26 cellular contexts compared by ENCODE assay signal in genomic region chr7:445020-445419, GRCh38.
"Had no signal": no experiment of that assay in that cellular context is flagged by ENCODE, and none has a peak within 500 bp of the region (broad histone marks: within the 10 kb centered on the region; RNA-seq: fewer than 3 reads in every experiment).

No MANE protein-coding gene starts in this region.

- H3K4me3 Mint-ChIP-seq: activated CD4-positive, alpha-beta memory T cell treated with anti-CD3 and anti-CD28 coated beads for 36 hours; activated naive CD4-positive, alpha-beta T cell treated with anti-CD3 and anti-CD28 coated beads for 36 hours; activated naive CD8-positive, alpha-beta T cell treated with anti-CD3 and anti-CD28 coated beads for 36 hours; activated T-helper 1 cell treated with anti-CD3 and anti-CD28 coated beads, Interleukin-12 subunit alpha, Interleukin-12 subunit beta, Interleukin-2, Interleukin-4 antibody, amounts not matched to agents 30 ng/mL and 10 ng/mL and 1 ng/mL, durations not matched to agents 14 hours and 24 hours and 36 hours; effector memory CD8-positive, alpha-beta T cell; naive B cell; T-helper 1 cell treated with Interleukin-12 subunit alpha and Interleukin-12 subunit beta and Interleukin-4 antibody, amounts not matched to agents 30 μg/mL and 1 μg/mL, for 36 hours had no signal

- H3K36me3 ChIP-seq: adrenal gland, heart right ventricle, left lung, lower lobe of right lung, right atrium auricular region, upper lobe of left lung had no signal

- DNase-seq: activated CD4-positive, alpha-beta memory T cell treated with anti-CD3 and anti-CD28 coated beads for 36 hours; activated CD4-positive, alpha-beta T cell treated with anti-CD3 and anti-CD28 coated beads for 48 hours; activated CD8-positive, alpha-beta memory T cell treated with anti-CD3 and anti-CD28 coated beads, Interleukin-2, amount 50 U/mL, for 4 hours; activated effector memory CD4-positive, alpha-beta T cell treated with anti-CD3 and anti-CD28 coated beads, Interleukin-2, amount 50 U/mL, for 16 hours; activated naive CD4-positive, alpha-beta T cell treated with anti-CD3 and anti-CD28 coated beads for 36 hours; activated naive CD8-positive, alpha-beta T cell treated with anti-CD3 and anti-CD28 coated beads for 36 hours; activated T-cell treated with anti-CD3 and anti-CD28 coated beads, Interleukin-2, amount 50 U/mL, for 1 hour; adrenal gland; body of pancreas; cortex of kidney; effector memory CD8-positive, alpha-beta T cell; foreskin fibroblast; heart right ventricle; lower lobe of right lung; naive B cell; stimulated activated CD4-positive, alpha-beta T cell treated with anti-CD3 and anti-CD28 coated beads, Interleukin-15, amount 100 ng/mL, for 24 hours; stimulated activated CD4-positive, alpha-beta T cell treated with anti-CD3 and anti-CD28 coated beads, Interleukin-2, amount 100 ng/mL, for 24 hours; stimulated activated naive CD8-positive, alpha-beta T cell treated with anti-CD3 and anti-CD28 coated beads, Interleukin-15, Interleukin-2, amounts not matched to agents 100 U/mL and 50 U/mL, for 24 hours; T-helper 9 cell had no signal

- H3K9me3 ChIP-seq: adrenal gland, body of pancreas, heart right ventricle, left lung, lower lobe of right lung, right atrium auricular region, upper lobe of left lung had no signal

- ATAC-seq: activated CD4-positive, CD25-positive, alpha-beta regulatory T cell treated with anti-CD3 and anti-CD28 coated beads, Interleukin-2, amount 50 U/mL, for 24 hours; body of pancreas; effector memory CD8-positive, alpha-beta T cell; stimulated activated naive CD8-positive, alpha-beta T cell treated with anti-CD3 and anti-CD28 coated beads, Interleukin-15, Interleukin-2, amounts not matched to agents 100 U/mL and 50 U/mL, for 24 hours had no signal

- H3K9me3 Mint-ChIP-seq: activated CD4-positive, alpha-beta memory T cell treated with anti-CD3 and anti-CD28 coated beads for 36 hours; activated naive CD4-positive, alpha-beta T cell treated with anti-CD3 and anti-CD28 coated beads for 36 hours; activated naive CD8-positive, alpha-beta T cell treated with anti-CD3 and anti-CD28 coated beads for 36 hours; activated T-helper 1 cell treated with anti-CD3 and anti-CD28 coated beads, Interleukin-12 subunit alpha, Interleukin-12 subunit beta, Interleukin-2, Interleukin-4 antibody, amounts not matched to agents 30 ng/mL and 10 ng/mL and 1 ng/mL, durations not matched to agents 14 hours and 24 hours and 36 hours; effector memory CD8-positive, alpha-beta T cell; T-helper 1 cell treated with Interleukin-12 subunit alpha and Interleukin-12 subunit beta and Interleukin-4 antibody, amounts not matched to agents 30 μg/mL and 1 μg/mL, for 36 hours had no signal

- H3K4me1 Mint-ChIP-seq: naive B cell had no signal

- H3K27ac ChIP-seq: adrenal gland, body of pancreas, heart right ventricle, left lung, lower lobe of right lung, right atrium auricular region, upper lobe of left lung, VCaP had no signal

- H3K27ac Mint-ChIP-seq: activated CD4-positive, alpha-beta memory T cell treated with anti-CD3 and anti-CD28 coated beads for 36 hours; activated naive CD4-positive, alpha-beta T cell treated with anti-CD3 and anti-CD28 coated beads for 36 hours; activated naive CD8-positive, alpha-beta T cell treated with anti-CD3 and anti-CD28 coated beads for 36 hours; activated T-helper 1 cell treated with anti-CD3 and anti-CD28 coated beads, Interleukin-12 subunit alpha, Interleukin-12 subunit beta, Interleukin-2, Interleukin-4 antibody, amounts not matched to agents 30 ng/mL and 10 ng/mL and 1 ng/mL, durations not matched to agents 14 hours and 24 hours and 36 hours; effector memory CD8-positive, alpha-beta T cell; naive B cell; T-helper 1 cell treated with Interleukin-12 subunit alpha and Interleukin-12 subunit beta and Interleukin-4 antibody, amounts not matched to agents 30 μg/mL and 1 μg/mL, for 36 hours had no signal

- H3K27me3 ChIP-seq: adrenal gland, body of pancreas, right atrium auricular region, upper lobe of left lung had no signal

- H3K27me3 Mint-ChIP-seq: activated CD4-positive, alpha-beta memory T cell treated with anti-CD3 and anti-CD28 coated beads for 36 hours; activated naive CD8-positive, alpha-beta T cell treated with anti-CD3 and anti-CD28 coated beads for 36 hours had no signal

- H3K4me3 ChIP-seq: adrenal gland, body of pancreas, heart right ventricle, left lung, lower lobe of right lung, right atrium auricular region, upper lobe of left lung had no signal

- H3K4me1 ChIP-seq: adrenal gland, body of pancreas, heart right ventricle, left lung, lower lobe of right lung, right atrium auricular region, upper lobe of left lung had no signal

- H3K36me3 Mint-ChIP-seq: activated CD4-positive, alpha-beta memory T cell treated with anti-CD3 and anti-CD28 coated beads for 36 hours; activated naive CD8-positive, alpha-beta T cell treated with anti-CD3 and anti-CD28 coated beads for 36 hours had no signal
